In the genomic region with DNA sequence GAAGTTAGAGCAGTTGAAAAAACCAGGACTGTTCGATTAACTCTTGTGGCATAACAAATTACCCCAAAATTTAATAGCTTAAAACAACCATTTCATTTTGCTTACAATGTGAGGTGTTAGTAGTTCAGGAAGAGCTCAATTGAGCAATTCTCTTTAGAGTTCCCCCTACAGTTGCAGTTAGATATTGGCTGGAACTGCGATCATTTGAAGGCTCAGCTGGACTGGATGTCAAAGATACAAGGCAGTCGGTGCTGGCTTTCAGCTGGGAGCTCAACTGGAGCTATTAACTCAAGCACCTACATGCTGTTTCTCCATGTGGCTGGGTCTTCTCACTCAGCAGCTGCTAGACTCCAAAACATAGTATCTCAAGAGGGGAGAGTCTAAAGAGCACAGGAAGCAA, we compare ENCODE assay signal across 20 cellular contexts.
DNase-seq lines count a peak whose midpoint lies in the region; ATAC-seq and TF ChIP-seq lines count a peak whose summit lies in the region.
"Had no signal": no experiment of that assay in that cellular context is flagged by ENCODE, and none has a peak within 500 bp of the region (broad histone marks: within the 10 kb centered on the region; RNA-seq: fewer than 3 reads in every experiment).

No MANE protein-coding gene starts in this region.

- TF ChIP-seq POLR2A in right lobe of liver (IDR thresholded peaks at IDR 0.05) (peak; percentile 15), tibial nerve (IDR thresholded peaks at IDR 0.05) (no peak)

- DNase-seq in NCI-H2227 (lab: John Stamatoyannopoulos, UW; ENCODE audit: unreplicated experiment) (peak; percentile 66), NCI-H2227 treated with DMSO at 0.1 percent for 48 hours (lab: John Stamatoyannopoulos, UW) (no peak), SK-MEL-5 (ENCODE audit: low read depth, low spot score) (peak; percentile 60), right lobe of liver (peak in 1 of 3 donors; percentile 60), aorta (no peak), tibial nerve (ENCODE audit: low spot score in 2 of 2) (no peak)
- DNase-seq: ACHN; activated CD4-positive, alpha-beta T cell treated with anti-CD3 and anti-CD28 coated beads, Interleukin-2, amount 50 U/mL, for 4 hours; activated naive CD8-positive, alpha-beta T cell treated with anti-CD3 and anti-CD28 coated beads, Interleukin-2, amount 10 ng/mL, durations not matched to agents 7 days and 5 days; activated T-cell treated with anti-CD3 and anti-CD28 coated beads, Interleukin-2, amount 50 U/mL, for 1 hour; CD8-positive, alpha-beta T cell; effector memory CD8-positive, alpha-beta T cell; Karpas-422; NCI-H1694 treated with DMSO at 0.1 percent for 48 hours; stimulated activated naive CD8-positive, alpha-beta T cell treated with anti-CD3 and anti-CD28 coated beads, Interleukin-15, amount 100 ng/mL, for 72 hours; uterus had no signal

- H3K4me1 ChIP-seq in right lobe of liver (peaks cover 0 to 29% (median 12%) of the 10 kb centered on the region in 4 donors), aorta (ENCODE audit: control insufficient read depth in 1 of 2, insufficient read depth in 2 of 2, low read length in 2 of 2) (no peaks in the 10 kb centered on the region), tibial nerve (no peaks in the 10 kb centered on the region)
- H3K4me1 ChIP-seq: uterus had no signal

- 23% methylated on average over 3 of the region's 3 CpGs for WGBS in right lobe of liver (ENCODE audit: insufficient coverage, low coverage, low lambda C conversion rate, missing lambda C conversion rate)
- 39 to 54% methylated on average over 3 of the region's 3 CpGs for WGBS in aorta, 2 donors
- WGBS in tibial nerve, 2 donors, result 48 to 49% methylated on average over 3 of the region's 3 CpGs

- intact Hi-C loops in right lobe of liver (cut with DNase I) (no loop called here), aorta (cut with DNase I) (loop anchor here in 1 of 2 donors (10.0 kb wide), 1 partner anchor 68 kb away; no protein-coding TSS in a partner anchor)

- TF ChIP-seq EP300 in tibial nerve (IDR thresholded peaks at IDR 0.05), result no peak

- H3K9me3 ChIP-seq in right lobe of liver, result no peaks in the 10 kb centered on the region
- H3K9me3 ChIP-seq in aorta (ENCODE audit: control insufficient read depth, low read length), result no peaks in the 10 kb centered on the region
- peaks cover 0 to under 1% (median 0%) of the 10 kb centered on the region in 4 donors for H3K9me3 ChIP-seq in tibial nerve
- H3K9me3 ChIP-seq: uterus had no signal

- H3K36me3 ChIP-seq in right lobe of liver (no peaks in the 10 kb centered on the region), aorta (ENCODE audit: control insufficient read depth in 1 of 2, insufficient read depth in 2 of 2, low read length in 1 of 2) (no peaks in the 10 kb centered on the region), tibial nerve (no peaks in the 10 kb centered on the region)
- H3K36me3 ChIP-seq: cardiac muscle cell, uterus had no signal

- H3K27ac ChIP-seq in right lobe of liver (peak overlapping the region; percentile 58 to 71 (median 68)), aorta (ENCODE audit: low read depth in 1 of 2, low read length in 2 of 2) (no peak overlapping the region), tibial nerve (no peak overlapping the region)
- H3K27ac ChIP-seq: cardiac muscle cell, SK-N-MC had no signal

- in situ Hi-C loops in SK-MEL-5 (cut with HindIII; ENCODE audit: low pct_unique_long_range_greater_than_20kb, low sequenced_read_pairs), result no loop called here

- no peaks in the 10 kb centered on the region for H3K27me3 ChIP-seq in right lobe of liver
- no peaks in the 10 kb centered on the region for H3K27me3 ChIP-seq in aorta (ENCODE audit: control insufficient read depth in 1 of 2, insufficient read depth in 2 of 2, low read length in 1 of 2)
- H3K27me3 ChIP-seq in tibial nerve, result no peaks in the 10 kb centered on the region
- H3K27me3 ChIP-seq: cardiac muscle cell, uterus had no signal

- ATAC-seq in GM18868 (IDR thresholded peaks at IDR 0.05; ENCODE audit: unreplicated experiment), result peak; percentile 47
- ATAC-seq in right lobe of liver, result peak; percentile 78 to 84 (median 79)
- ATAC-seq in aorta (ENCODE audit: low FRiP score), result no peak
- no peak for ATAC-seq in HG03135 (IDR thresholded peaks at IDR 0.05; ENCODE audit: unreplicated experiment)
- ATAC-seq: CD8-positive, alpha-beta T cell; effector memory CD8-positive, alpha-beta T cell; stimulated activated naive CD8-positive, alpha-beta T cell treated with anti-CD3 and anti-CD28 coated beads, Interleukin-15, amount 100 ng/mL, for 72 hours had no signal

- TF ChIP-seq CTCF in right lobe of liver (IDR thresholded peaks at IDR 0.05), result peak in 1 of 4 donors; percentile 18
- TF ChIP-seq CTCF in tibial nerve (IDR thresholded peaks at IDR 0.05), result no peak

- no peak overlapping the region for H3K4me3 ChIP-seq in right lobe of liver
- H3K4me3 ChIP-seq in aorta (ENCODE audit: low read length in 2 of 2), result no peak overlapping the region
- no peak overlapping the region for H3K4me3 ChIP-seq in tibial nerve
- H3K4me3 ChIP-seq: cardiac muscle cell, SK-N-MC, uterus had no signal

Comparison
In these comparisons a context has a peak if more than half of its experiments do, and no peak if none do; other contexts are left out.
1. DNase-seq: peak in NCI-H2227 (single experiment) and SK-MEL-5 (single experiment); none in NCI-H2227 treated with DMSO at 0.1 percent for 48 hours (single experiment), aorta (0 of 2) and tibial nerve (0 of 2).
2. ATAC-seq: peak in GM18868 (single experiment) and right lobe of liver (4 of 4); none in aorta (single experiment) and HG03135 (single experiment).
3. H3K27ac ChIP-seq: peak in right lobe of liver (3 of 3); none in aorta (0 of 2) and tibial nerve (0 of 4).